1 cellular context compared by ENCODE assay signal in genomic region chr9:135835131-135835530, GRCh38.
TF ChIP-seq lines count a peak whose summit lies in the region.

No MANE protein-coding gene starts in this region.

TF ChIP-seq in GM23338, 12 proteins besides CTCF, POLR2A, EP300 and RAD21 (continued from another document):
- TF ChIP-seq ZNF462 (CRISPR knock-in tag; IDR thresholded peaks at IDR 0.05) (no peak), POLR2AphosphoS5 (IDR thresholded peaks at IDR 0.05; ENCODE audit: low read depth) (no peak), NANOG (IDR thresholded peaks at IDR 0.05; ENCODE audit: borderline replicate concordance) (no peak)
